Comparison of ENCODE assay signal across 12 cellular contexts in genomic region chr4:109359040-109359646, GRCh38. TPM values are rescaled to one million over a fixed set of nuclear protein-coding genes. Genes with fewer than 3 reads are reported as not detected.
DNase-seq lines count a peak whose midpoint lies in the region; ATAC-seq and TF ChIP-seq lines count a peak whose summit lies in the region.
"Had no signal": no experiment of that assay in that cellular context is flagged by ENCODE, and none has a peak within 500 bp of the region (broad histone marks: within the 10 kb centered on the region; RNA-seq: fewer than 3 reads in every experiment).

No MANE protein-coding gene starts in this region.

- TF ChIP-seq CTCF in endothelial cell (IDR thresholded peaks at IDR 0.05; ENCODE audit: unreplicated experiment): no peak
- TF ChIP-seq CTCF in chondrocyte (IDR thresholded peaks at IDR 0.05): no peak

- H3K36me3 Mint-ChIP-seq in endothelial cell (ENCODE audit: low read depth, unreplicated experiment) (no peaks in the 10 kb centered on the region), chondrocyte (ENCODE audit: low read depth) (no peaks in the 10 kb centered on the region)

- H3K27ac Mint-ChIP-seq in endothelial cell (ENCODE audit: unreplicated experiment) (peak overlapping the region; percentile 5), chondrocyte (ENCODE audit: unreplicated experiment) (no peak overlapping the region)
- H3K27ac Mint-ChIP-seq: progenitor cell of endocrine pancreas had no signal

- H3K4me1 Mint-ChIP-seq in endothelial cell (ENCODE audit: unreplicated experiment) (peaks cover 16% of the 10 kb centered on the region), chondrocyte (ENCODE audit: low read depth) (no peaks in the 10 kb centered on the region)

- in situ Hi-C loops in ACHN (cut with HindIII; ENCODE audit: low pct_ligation_motif_present, low pct_unique_long_range_greater_than_20kb, low sequenced_read_pairs): no loop called here

- H3K9me3 Mint-ChIP-seq in endothelial cell (ENCODE audit: unreplicated experiment): no peaks in the 10 kb centered on the region
- H3K9me3 Mint-ChIP-seq in chondrocyte (ENCODE audit: low read depth): no peaks in the 10 kb centered on the region

- H3K4me3 Mint-ChIP-seq in endothelial cell (ENCODE audit: unreplicated experiment) (no peak overlapping the region), chondrocyte (ENCODE audit: unreplicated experiment) (no peak overlapping the region)

- ATAC-seq in GM18508 (IDR thresholded peaks at IDR 0.05; ENCODE audit: insufficient read depth, unreplicated experiment): peak; percentile 67
- peak; percentile 67 for ATAC-seq in GM21619 (IDR thresholded peaks at IDR 0.05; ENCODE audit: unreplicated experiment)

- DNase-seq in KG1 (lab: John Stamatoyannopoulos, UW) (peak; percentile 66), endothelial cell (ENCODE audit: low spot score) (no peak), chondrocyte (ENCODE audit: low spot score) (no peak), dedifferentiated amniotic fluid mesenchymal stem cell (ENCODE audit: extremely low spot score) (no peak), DMS53 treated with DMSO at 0.1 percent for 48 hours (lab: John Stamatoyannopoulos, UW; ENCODE audit: unreplicated experiment) (no peak), ACHN (no peak)
- DNase-seq: NCI-H524, SW 1271 had no signal

- H3K27me3 Mint-ChIP-seq in endothelial cell (ENCODE audit: unreplicated experiment) (no peaks in the 10 kb centered on the region), chondrocyte (ENCODE audit: low read depth) (no peaks in the 10 kb centered on the region)
- H3K27me3 Mint-ChIP-seq: progenitor cell of endocrine pancreas had no signal

RNA-seq across cellular contexts. Expression of gene COL25A1, which starts 56.7 kb away (rescaled TPM):
- total RNA-seq in endothelial cell (ENCODE audit: unreplicated experiment) (22.7 TPM), chondrocyte (0.45 to 1.3 TPM (median 0.62 TPM) in 3 replicates)
- total RNA-seq: HT-29 had no signal

Comparison
In these comparisons a context has a peak if more than half of its experiments do, and no peak if none do; other contexts are left out.
1. RNA of gene COL25A1, which starts 56.7 kb away (total RNA-seq): 22.7 TPM in endothelial cell (single experiment); 0.45 to 1.3 TPM in chondrocyte; every median in the first group is over 10 times any median in the second.